In genomic region chr5:17343675-17344074, GRCh38 we compare ENCODE assay signal across 9 cellular contexts.
DNase-seq lines count a peak whose midpoint lies in the region; ATAC-seq, FAIRE-seq and TF ChIP-seq lines count a peak whose summit lies in the region.
"Had no signal": no experiment of that assay in that cellular context is flagged by ENCODE, and none has a peak within 500 bp of the region (broad histone marks: within the 10 kb centered on the region; RNA-seq: fewer than 3 reads in every experiment).

No MANE protein-coding gene starts in this region.

- peak overlapping the region; percentile 40 for H3K27ac ChIP-seq in keratinocyte (ENCODE audit: control insufficient read depth, insufficient read depth, low read length)
- H3K27ac ChIP-seq in tibial nerve: no peak overlapping the region
- H3K27ac ChIP-seq in gastrocnemius medialis: no peak overlapping the region

- dilution Hi-C loops in keratinocyte (cut with MboI; ENCODE audit: extremely low pct_ligation_motif_present, low sequenced_read_pairs): no loop called here

- FAIRE-seq in keratinocyte (lab: Jason Lieb, UNC): peak; percentile 68
- FAIRE-seq: TTC549 had no signal

- H3K36me3 ChIP-seq in keratinocyte (ENCODE audit: control insufficient read depth in 2 of 2, extremely low read depth in 1 of 2, insufficient read depth in 2 of 2, low read length in 2 of 2): no peaks in the 10 kb centered on the region
- no peaks in the 10 kb centered on the region for H3K36me3 ChIP-seq in tibial nerve
- H3K36me3 ChIP-seq in gastrocnemius medialis: no peaks in the 10 kb centered on the region

- TF ChIP-seq EP300 in tibial nerve (IDR thresholded peaks at IDR 0.05): no peak

- no peak overlapping the region for H3K4me3 ChIP-seq in keratinocyte (ENCODE audit: control insufficient read depth in 2 of 3, extremely low read depth in 1 of 3, insufficient read depth in 2 of 3, low read depth in 1 of 3, low read length in 3 of 3)
- no peak overlapping the region for H3K4me3 ChIP-seq in tibial nerve
- H3K4me3 ChIP-seq in gastrocnemius medialis: no peak overlapping the region

- H3K9me3 ChIP-seq in keratinocyte (ENCODE audit: control insufficient read depth, low read depth, low read length) (no peaks in the 10 kb centered on the region), tibial nerve (no peaks in the 10 kb centered on the region), gastrocnemius medialis (no peaks in the 10 kb centered on the region)

- ATAC-seq in GM18520 (IDR thresholded peaks at IDR 0.05; ENCODE audit: unreplicated experiment) (peak; percentile 75), HG02678 (IDR thresholded peaks at IDR 0.05; ENCODE audit: unreplicated experiment) (peak; percentile 96), gastrocnemius medialis (no peak)

- H3K9ac ChIP-seq in keratinocyte (ENCODE audit: control insufficient read depth, extremely low read depth, insufficient read depth, low read length): peak overlapping the region; percentile 28

- intact Hi-C loops in gastrocnemius medialis (cut with DNase I; ENCODE audit: low total_unique reads): no loop called here

- peak; percentile 70 for DNase-seq in NCI-H2171 treated with DMSO at 0.1 percent for 48 hours (lab: John Stamatoyannopoulos, UW)
- no peak for DNase-seq in keratinocyte (ENCODE audit: low read depth, low spot score)
- DNase-seq in Kasumi-1 (lab: John Stamatoyannopoulos, UW): no peak
- no peak for DNase-seq in tibial nerve (ENCODE audit: low spot score in 2 of 2)
- DNase-seq in gastrocnemius medialis: no peak
- DNase-seq in activated effector memory CD4-positive, alpha-beta T cell treated with anti-CD3 and anti-CD28 coated beads, Interleukin-2, amount 50 U/mL, for 16 hours: no peak

- in situ Hi-C loops in gastrocnemius medialis (cut with MboI; ENCODE audit: low sequenced_read_pairs in 4 of 4): no loop called here

- H3K4me1 ChIP-seq in keratinocyte (ENCODE audit: control insufficient read depth, extremely low read depth, insufficient read depth, low read length) (peaks cover 6% of the 10 kb centered on the region), tibial nerve (no peaks in the 10 kb centered on the region), gastrocnemius medialis (no peaks in the 10 kb centered on the region)

- H4K20me1 ChIP-seq in keratinocyte (ENCODE audit: control insufficient read depth, extremely low read depth, insufficient read depth, low read length): no peaks in the 10 kb centered on the region

- peak overlapping the region; percentile 81 for H2AFZ ChIP-seq in keratinocyte (ENCODE audit: control insufficient read depth, low read length)

- H3K4me2 ChIP-seq in keratinocyte (ENCODE audit: control insufficient read depth, extremely low read depth, insufficient read depth, low read depth, low read length): peak overlapping the region; percentile 74

- no peaks in the 10 kb centered on the region for H3K27me3 ChIP-seq in keratinocyte (ENCODE audit: control insufficient read depth, extremely low read depth, insufficient read depth, low read length)
- no peaks in the 10 kb centered on the region for H3K27me3 ChIP-seq in tibial nerve
- H3K27me3 ChIP-seq in gastrocnemius medialis: no peaks in the 10 kb centered on the region

- TF ChIP-seq POLR2A in tibial nerve (IDR thresholded peaks at IDR 0.05) (no peak), gastrocnemius medialis (IDR thresholded peaks at IDR 0.05) (no peak)

- WGBS in tibial nerve, 2 donors: 39% methylated on average over 2 of the region's 2 CpGs

- TF ChIP-seq CTCF in keratinocyte (optimal IDR thresholded peaks at IDR 0.05 in 1 of 3, IDR thresholded peaks at IDR 0.05 in 1 of 3, conservative IDR thresholded peaks at IDR 0.05 in 1 of 3; ENCODE audit: extremely low read depth in 1 of 3, insufficient read depth in 2 of 3, low read length in 3 of 3): no peak
- TF ChIP-seq CTCF in tibial nerve (IDR thresholded peaks at IDR 0.05): no peak
- TF ChIP-seq CTCF in gastrocnemius medialis (IDR thresholded peaks at IDR 0.05 in 4 of 5, conservative IDR thresholded peaks at IDR 0.05 in 1 of 5): no peak

- H3K79me2 ChIP-seq in keratinocyte (ENCODE audit: control insufficient read depth, insufficient read depth, low read length): no peaks in the 10 kb centered on the region

- H3K9me1 ChIP-seq in keratinocyte (ENCODE audit: control insufficient read depth, extremely low read depth, insufficient read depth, low read length): no peaks in the 10 kb centered on the region

Comparison
In these comparisons a context has a peak if more than half of its experiments do, and no peak if none do; other contexts are left out.
1. ATAC-seq: peak in GM18520 (single experiment) and HG02678 (single experiment); none in gastrocnemius medialis (0 of 2).